15 cellular contexts compared by ENCODE assay signal in genomic region chr14:73903028-73903427, GRCh38. TPM values are rescaled to one million over a fixed set of nuclear protein-coding genes. Genes with fewer than 3 reads are reported as not detected.
DNase-seq lines count a peak whose midpoint lies in the region; ATAC-seq and TF ChIP-seq lines count a peak whose summit lies in the region.
"Had no signal": no experiment of that assay in that cellular context is flagged by ENCODE, and none has a peak within 500 bp of the region (broad histone marks: within the 10 kb centered on the region; RNA-seq: fewer than 3 reads in every experiment).

No MANE protein-coding gene starts in this region.

- H3K4me1 ChIP-seq in right cardiac atrium (ENCODE audit: control insufficient read depth, insufficient read depth, low read length): no peaks in the 10 kb centered on the region
- H3K4me1 ChIP-seq: Caco-2, HAP-1 had no signal

- no peak overlapping the region for H3K4me3 Mint-ChIP-seq in chondrocyte (ENCODE audit: unreplicated experiment)
- H3K4me3 Mint-ChIP-seq: CD14-positive monocyte; CD8-positive, alpha-beta memory T cell; HFFc6 had no signal

- H3K9me3 Mint-ChIP-seq in chondrocyte (ENCODE audit: low read depth): no peaks in the 10 kb centered on the region
- H3K9me3 Mint-ChIP-seq: CD14-positive monocyte; CD8-positive, alpha-beta memory T cell; HFFc6 had no signal

- no peak for TF ChIP-seq CTCF in chondrocyte (IDR thresholded peaks at IDR 0.05)

- ATAC-seq in right cardiac atrium: no peak
- ATAC-seq: GM12878 had no signal

- DNase-seq in EH (ENCODE audit: low read depth): peak; percentile 50
- peak; percentile 26 for DNase-seq in HCEC 1CT
- DNase-seq in chondrocyte (ENCODE audit: low spot score): no peak
- DNase-seq in iris pigment epithelial cell (ENCODE audit: low read depth): peak; percentile 30
- no peak for DNase-seq in right cardiac atrium
- no peak for DNase-seq in nucleus accumbens (lab: John Stamatoyannopoulos, UW)
- DNase-seq in stimulated activated CD4-positive, alpha-beta T cell treated with anti-CD3 and anti-CD28 coated beads, Interleukin-12 subunit alpha, Interleukin-12 subunit beta, amount 100 ng/mL, for 4 hours: no peak
- DNase-seq: Caco-2; CD8-positive, alpha-beta memory T cell; DND-41; GOT3; HFFc6 had no signal

- no peaks in the 10 kb centered on the region for H3K27me3 ChIP-seq in right cardiac atrium (ENCODE audit: control insufficient read depth, insufficient read depth)

- no peak overlapping the region for H3K27ac ChIP-seq in right cardiac atrium (ENCODE audit: low read length)

- H3K9me3 ChIP-seq in right cardiac atrium (ENCODE audit: control insufficient read depth, low read length): no peaks in the 10 kb centered on the region
- H3K9me3 ChIP-seq: Caco-2, HAP-1 had no signal

- H3K4me3 ChIP-seq in right cardiac atrium (ENCODE audit: low read length): no peak overlapping the region
- H3K4me3 ChIP-seq: GM12878, HAP-1 had no signal

- no peaks in the 10 kb centered on the region for H3K4me1 Mint-ChIP-seq in chondrocyte (ENCODE audit: low read depth)
- H3K4me1 Mint-ChIP-seq: CD8-positive, alpha-beta memory T cell had no signal

- H3K27me3 Mint-ChIP-seq in chondrocyte (ENCODE audit: low read depth): no peaks in the 10 kb centered on the region

- 81% methylated on average over 3 of the region's 3 CpGs for WGBS in right cardiac atrium

- intact Hi-C loops in right cardiac atrium (cut with DNase I): no loop called here

- peaks cover 23% of the 10 kb centered on the region for H3K36me3 Mint-ChIP-seq in chondrocyte (ENCODE audit: low read depth)

- peak overlapping the region; percentile 41 for H3K27ac Mint-ChIP-seq in chondrocyte (ENCODE audit: unreplicated experiment)
- H3K27ac Mint-ChIP-seq: HFFc6 had no signal

RNA-seq across cellular contexts. Expression of gene ZNF410, which starts 16.4 kb away (rescaled TPM):
- total RNA-seq in chondrocyte (34.8 to 40.1 TPM (median 39.7 TPM) in 3 replicates), right cardiac atrium (10 to 100 TPM; 16.3 to 30.4 (median 20.1) TPM)
- 12.1 TPM for polyA plus RNA-seq in right cardiac atrium

RNA-seq across cellular contexts. Expression of gene FAM161B, which starts 46.9 kb away (rescaled TPM):
- 5.5 to 5.9 TPM (median 5.8 TPM) in 3 replicates for total RNA-seq in chondrocyte
- 1 to 10 TPM; 3.1 to 4.6 (median 3.5) TPM for total RNA-seq in right cardiac atrium
- polyA plus RNA-seq in right cardiac atrium: 2.3 TPM

RNA-seq across cellular contexts. Expression of gene COQ6, which starts 47.1 kb away (rescaled TPM):
- total RNA-seq in chondrocyte: 16.6 to 25.9 TPM (median 18.4 TPM) in 3 replicates
- total RNA-seq in right cardiac atrium: 10 to 100 TPM; 29.2 to 34.3 (median 32.2) TPM
- 43.4 TPM for polyA plus RNA-seq in right cardiac atrium

RNA-seq across cellular contexts. Expression of gene PTGR2, which starts 51.4 kb away (rescaled TPM):
- 2.1 to 4.0 TPM (median 2.8 TPM) in 3 replicates for total RNA-seq in chondrocyte
- 10 to 100 TPM; 31.3 to 38.3 (median 32.1) TPM for total RNA-seq in right cardiac atrium
- polyA plus RNA-seq in right cardiac atrium: 33.3 TPM

Comparison
In these comparisons a context has a peak if more than half of its experiments do, and no peak if none do; other contexts are left out.
1. DNase-seq: peak in EH (single experiment), HCEC 1CT (single experiment) and iris pigment epithelial cell (single experiment); none in chondrocyte (single experiment), right cardiac atrium (0 of 3), nucleus accumbens (0 of 56) and stimulated activated CD4-positive, alpha-beta T cell treated with anti-CD3 and anti-CD28 coated beads, Interleukin-12 subunit alpha, Interleukin-12 subunit beta, amount 100 ng/mL, for 4 hours (single experiment).